ENCODE assay signal across 8 cellular contexts in genomic region chr9:137441289-137441934, GRCh38. TPM values are rescaled to one million over a fixed set of nuclear protein-coding genes. Genes with fewer than 3 reads are reported as not detected.
DNase-seq lines count a peak whose midpoint lies in the region; ATAC-seq and TF ChIP-seq lines count a peak whose summit lies in the region.

TSS of gene ENTPD8 (minus strand) at chr9:137441357. CDS start at chr9:137438285, 3,072 bp downstream.

- no peak for TF ChIP-seq CTCF in kidney epithelial cell (IDR thresholded peaks at IDR 0.05; ENCODE audit: insufficient read depth, low read length, poor library complexity, severe bottlenecking)
- TF ChIP-seq CTCF in tibial nerve (IDR thresholded peaks at IDR 0.05): no peak

- H3K36me3 ChIP-seq in kidney epithelial cell (ENCODE audit: control insufficient read depth, insufficient read depth, low read length) (no peaks in the 10 kb centered on the region), tibial nerve (no peaks in the 10 kb centered on the region)

- peak within 1 kb of the TSS in 1 of 4 donors; percentile 22 for H3K27ac ChIP-seq in tibial nerve

- no peak for TF ChIP-seq EP300 in tibial nerve (IDR thresholded peaks at IDR 0.05)

- no peak for TF ChIP-seq POLR2A in tibial nerve (IDR thresholded peaks at IDR 0.05)

- no peak for ATAC-seq in HG03025 (IDR thresholded peaks at IDR 0.05; ENCODE audit: low FRiP score, unreplicated experiment)

- DNase-seq in Daoy (ENCODE audit: low read depth): peak; percentile 60
- DNase-seq in NCI-H128 (lab: John Stamatoyannopoulos, UW; ENCODE audit: unreplicated experiment): peak; percentile 24
- peak; percentile 40 for DNase-seq in astrocyte of the hippocampus (ENCODE audit: low read depth, low spot score)
- no peak for DNase-seq in kidney epithelial cell (ENCODE audit: low read depth)
- DNase-seq in tibial nerve (ENCODE audit: low spot score in 2 of 2): no peak
- no peak for DNase-seq in stimulated activated CD4-positive, alpha-beta T cell treated with anti-CD3 and anti-CD28 coated beads, Interleukin-4, amount 100 ng/mL, for 24 hours
- no peak for DNase-seq in GF-D8 (lab: John Stamatoyannopoulos, UW)

- H3K4me3 ChIP-seq in kidney epithelial cell (ENCODE audit: low read depth, low read length) (peak within 1 kb of the TSS; percentile 20), tibial nerve (peak within 1 kb of the TSS in 3 of 4 donors; percentile 15 to 43 (median 25))

- H3K9me3 ChIP-seq in tibial nerve: peaks cover 0 to 4% (median 0%) of the 10 kb centered on the region in 4 donors

- H3K27me3 ChIP-seq in kidney epithelial cell (ENCODE audit: control insufficient read depth, insufficient read depth, low read length) (peaks cover 28% of the 10 kb centered on the region), tibial nerve (peaks cover 0 to 53% of the 10 kb centered on the region in 2 donors)

- 0 to 2% methylated on average over 9 to 20 of the region's 62 CpGs for WGBS in tibial nerve, 2 donors

- peaks cover 0 to 28% (median 10%) of the 10 kb centered on the region in 4 donors for H3K4me1 ChIP-seq in tibial nerve

RNA-seq across cellular contexts. Expression of gene ENTPD8, which starts in this region (rescaled TPM):
- not detected in 2 replicates for total RNA-seq in Daoy (2014; rRNA removed; shearing (Covaris generic))
- not detected in 2 replicates for total RNA-seq in kidney epithelial cell
- not detected for total RNA-seq in tibial nerve

Comparison
In these comparisons a context has a peak if more than half of its experiments do, and no peak if none do; other contexts are left out.
1. Peak in DNase-seq in Daoy; RNA of the gene not detected or under 1 TPM.
2. DNase-seq: peak in NCI-H128 (single experiment) and astrocyte of the hippocampus (single experiment); none in kidney epithelial cell (single experiment), tibial nerve (0 of 2), stimulated activated CD4-positive, alpha-beta T cell treated with anti-CD3 and anti-CD28 coated beads, Interleukin-4, amount 100 ng/mL, for 24 hours (single experiment) and GF-D8 (single experiment).